In the genomic region with DNA sequence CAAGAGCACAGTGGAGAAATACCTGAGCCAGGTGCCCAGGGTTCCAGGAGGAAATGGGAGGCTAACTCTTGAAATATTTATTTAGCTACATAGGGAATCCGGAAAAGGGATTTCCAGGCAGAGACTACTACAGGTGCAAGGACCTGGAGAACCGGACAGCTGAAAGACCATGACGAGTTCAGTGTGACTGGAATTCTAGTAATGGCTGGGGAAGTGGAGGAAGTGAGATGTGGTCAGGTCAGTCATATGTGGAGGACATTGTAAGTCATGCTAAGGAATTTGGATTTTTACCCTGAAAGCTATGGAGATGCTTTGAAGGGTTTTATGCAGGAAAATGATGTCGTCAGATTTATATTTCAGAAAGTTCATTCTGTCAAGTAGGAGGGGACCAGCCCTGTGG, we compare ENCODE assay signal across 11 cellular contexts. TPM values are rescaled to one million over a fixed set of nuclear protein-coding genes. Genes with fewer than 3 reads are reported as not detected.
DNase-seq lines count a peak whose midpoint lies in the region; ATAC-seq and TF ChIP-seq lines count a peak whose summit lies in the region.
"Had no signal": no experiment of that assay in that cellular context is flagged by ENCODE, and none has a peak within 500 bp of the region (broad histone marks: within the 10 kb centered on the region; RNA-seq: fewer than 3 reads in every experiment).

No MANE protein-coding gene starts in this region.

- no peaks in the 10 kb centered on the region for H3K36me3 ChIP-seq in suprapubic skin
- H3K36me3 ChIP-seq: BE2C had no signal

- peaks cover 53% of the 10 kb centered on the region for H3K36me3 Mint-ChIP-seq in activated CD4-positive, alpha-beta T cell treated with anti-CD3 and anti-CD28 coated beads, Interleukin-2, amount 10 ng/mL, durations not matched to agents 7 days and 5 days (ENCODE audit: low read depth)
- H3K36me3 Mint-ChIP-seq in activated T-helper 1 cell treated with anti-CD3 and anti-CD28 coated beads, Interleukin-12 subunit alpha, Interleukin-12 subunit beta, Interleukin-2, Interleukin-4 antibody, amounts not matched to agents 30 ng/mL and 10 ng/mL and 1 ng/mL, durations not matched to agents 14 hours and 24 hours and 36 hours (ENCODE audit: low read depth), result peaks cover 36% of the 10 kb centered on the region
- H3K36me3 Mint-ChIP-seq in immature natural killer cell, result peaks cover 13% of the 10 kb centered on the region in 3 donors

- no peaks in the 10 kb centered on the region for H3K9me3 Mint-ChIP-seq in activated CD4-positive, alpha-beta T cell treated with anti-CD3 and anti-CD28 coated beads, Interleukin-2, amount 10 ng/mL, durations not matched to agents 7 days and 5 days
- no peaks in the 10 kb centered on the region for H3K9me3 Mint-ChIP-seq in activated T-helper 1 cell treated with anti-CD3 and anti-CD28 coated beads, Interleukin-12 subunit alpha, Interleukin-12 subunit beta, Interleukin-2, Interleukin-4 antibody, amounts not matched to agents 30 ng/mL and 10 ng/mL and 1 ng/mL, durations not matched to agents 14 hours and 24 hours and 36 hours
- H3K9me3 Mint-ChIP-seq in immature natural killer cell, result no peaks in the 10 kb centered on the region

- no peaks in the 10 kb centered on the region for H3K27me3 ChIP-seq in suprapubic skin
- H3K27me3 ChIP-seq: BE2C had no signal

- no peaks in the 10 kb centered on the region for H3K9me3 ChIP-seq in suprapubic skin
- H3K9me3 ChIP-seq: BE2C had no signal

- H3K27me3 Mint-ChIP-seq in activated CD4-positive, alpha-beta T cell treated with anti-CD3 and anti-CD28 coated beads, Interleukin-2, amount 10 ng/mL, durations not matched to agents 7 days and 5 days, result no peaks in the 10 kb centered on the region
- no peaks in the 10 kb centered on the region for H3K27me3 Mint-ChIP-seq in activated T-helper 1 cell treated with anti-CD3 and anti-CD28 coated beads, Interleukin-12 subunit alpha, Interleukin-12 subunit beta, Interleukin-2, Interleukin-4 antibody, amounts not matched to agents 30 ng/mL and 10 ng/mL and 1 ng/mL, durations not matched to agents 14 hours and 24 hours and 36 hours (ENCODE audit: insufficient read depth)
- H3K27me3 Mint-ChIP-seq in immature natural killer cell (ENCODE audit: low read depth in 3 of 3), result peaks cover 8 to 22% (median 13%) of the 10 kb centered on the region in 3 donors

- 66% methylated on average over 4 of the region's 4 CpGs for WGBS in suprapubic skin

- peak overlapping the region; percentile 78 for H3K4me3 ChIP-seq in suprapubic skin

- TF ChIP-seq CTCF in suprapubic skin (IDR thresholded peaks at IDR 0.05), result no peak

- intact Hi-C loops in activated T-helper 1 cell treated with anti-CD3 and anti-CD28 coated beads, Interleukin-12 subunit alpha, Interleukin-12 subunit beta, Interleukin-2, Interleukin-4 antibody, amounts not matched to agents 30 ng/mL and 10 ng/mL and 1 ng/mL, durations not matched to agents 14 hours and 24 hours and 36 hours (cut with micrococcal nuclease), result loop anchor here (5.0 to 10.0 kb wide), 2 partner anchors 305 to 942 kb away; partner anchors contain the start of gene PPIE

- H3K4me3 Mint-ChIP-seq in activated CD4-positive, alpha-beta T cell treated with anti-CD3 and anti-CD28 coated beads, Interleukin-2, amount 10 ng/mL, durations not matched to agents 7 days and 5 days, result peak overlapping the region; percentile 91
- peak overlapping the region; percentile 97 for H3K4me3 Mint-ChIP-seq in activated T-helper 1 cell treated with anti-CD3 and anti-CD28 coated beads, Interleukin-12 subunit alpha, Interleukin-12 subunit beta, Interleukin-2, Interleukin-4 antibody, amounts not matched to agents 30 ng/mL and 10 ng/mL and 1 ng/mL, durations not matched to agents 14 hours and 24 hours and 36 hours
- peak overlapping the region; percentile 85 to 99 (median 98) for H3K4me3 Mint-ChIP-seq in immature natural killer cell

- no peak for ATAC-seq in GM21423 (IDR thresholded peaks at IDR 0.05; ENCODE audit: unreplicated experiment)

- no peak for TF ChIP-seq POLR2A in suprapubic skin (IDR thresholded peaks at IDR 0.05)

- TF ChIP-seq EP300 in suprapubic skin (IDR thresholded peaks at IDR 0.05), result no peak

- CTCF ChIA-PET in activated CD4-positive, alpha-beta T cell treated with anti-CD3 and anti-CD28 coated beads, Interleukin-2, amount 10 ng/mL, durations not matched to agents 7 days and 5 days (lab: Charles Lee), result no interaction called here

- H3K27ac ChIP-seq in suprapubic skin, result no peak overlapping the region

- peak overlapping the region; percentile 100 for H3K27ac Mint-ChIP-seq in activated CD4-positive, alpha-beta T cell treated with anti-CD3 and anti-CD28 coated beads, Interleukin-2, amount 10 ng/mL, durations not matched to agents 7 days and 5 days
- peak overlapping the region; percentile 47 for H3K27ac Mint-ChIP-seq in activated T-helper 1 cell treated with anti-CD3 and anti-CD28 coated beads, Interleukin-12 subunit alpha, Interleukin-12 subunit beta, Interleukin-2, Interleukin-4 antibody, amounts not matched to agents 30 ng/mL and 10 ng/mL and 1 ng/mL, durations not matched to agents 14 hours and 24 hours and 36 hours
- H3K27ac Mint-ChIP-seq in immature natural killer cell, result peak overlapping the region; percentile 86 to 99 (median 96)

- POLR2A ChIA-PET in activated CD4-positive, alpha-beta T cell treated with anti-CD3 and anti-CD28 coated beads, Interleukin-2, amount 10 ng/mL, durations not matched to agents 7 days and 5 days (lab: Charles Lee), result interaction anchor here (0.5 to 0.6 kb wide), 3 partner anchors 26 to 87 kb away, joined by 3 read pairs; partner anchors contain the start of gene MFSD2A

- peaks cover 75% of the 10 kb centered on the region for H3K4me1 ChIP-seq in suprapubic skin
- H3K4me1 ChIP-seq: BE2C had no signal

- no peak for DNase-seq in activated CD4-positive, alpha-beta T cell treated with anti-CD3 and anti-CD28 coated beads, Interleukin-2, amount 10 ng/mL, durations not matched to agents 7 days and 5 days
- no peak for DNase-seq in activated CD4-positive, alpha-beta T cell treated with anti-CD3 and anti-CD28 coated beads, Interleukin-2, amount 50 U/mL, for 4 hours
- no peak for DNase-seq in activated T-helper 1 cell treated with anti-CD3 and anti-CD28 coated beads, Interleukin-12 subunit alpha, Interleukin-12 subunit beta, Interleukin-2, Interleukin-4 antibody, amounts not matched to agents 30 ng/mL and 10 ng/mL and 1 ng/mL, durations not matched to agents 14 hours and 24 hours and 36 hours (ENCODE audit: low spot score)
- DNase-seq in immature natural killer cell, result no peak
- no peak for DNase-seq in suprapubic skin (ENCODE audit: low spot score in 2 of 2)
- no peak for DNase-seq in mesenteric fat pad (ENCODE audit: low spot score)
- DNase-seq in NCI-H510A (lab: John Stamatoyannopoulos, UW), result no peak
- DNase-seq: BE2C, hypothalamus, SW 1271 had no signal

- peaks cover 65% of the 10 kb centered on the region for H3K4me1 Mint-ChIP-seq in activated CD4-positive, alpha-beta T cell treated with anti-CD3 and anti-CD28 coated beads, Interleukin-2, amount 10 ng/mL, durations not matched to agents 7 days and 5 days
- peaks cover 72% of the 10 kb centered on the region for H3K4me1 Mint-ChIP-seq in activated T-helper 1 cell treated with anti-CD3 and anti-CD28 coated beads, Interleukin-12 subunit alpha, Interleukin-12 subunit beta, Interleukin-2, Interleukin-4 antibody, amounts not matched to agents 30 ng/mL and 10 ng/mL and 1 ng/mL, durations not matched to agents 14 hours and 24 hours and 36 hours (ENCODE audit: low read depth)
- peaks cover 83 to 84% of the 10 kb centered on the region in 2 donors for H3K4me1 Mint-ChIP-seq in immature natural killer cell

RNA-seq across cellular contexts. Expression of gene CAP1, which starts 1.8 kb away (rescaled TPM):
- total RNA-seq in activated CD4-positive, alpha-beta T cell treated with anti-CD3 and anti-CD28 coated beads, Interleukin-2, amount 10 ng/mL, durations not matched to agents 7 days and 5 days, result 100 to 1,000 TPM; 740 to 752 TPM
- total RNA-seq in activated T-helper 1 cell treated with anti-CD3 and anti-CD28 coated beads, Interleukin-12 subunit alpha, Interleukin-12 subunit beta, Interleukin-2, Interleukin-4 antibody, amounts not matched to agents 30 ng/mL and 10 ng/mL and 1 ng/mL, durations not matched to agents 14 hours and 24 hours and 36 hours, result 421 and 435 TPM in 2 replicates
- polyA plus RNA-seq in immature natural killer cell, result 1,000 to 10,000 TPM in 1 of 3 donors, 100 to 1,000 TPM in 2; 766 to 1,293 (median 950) TPM
- total RNA-seq in suprapubic skin (100 to 1,000 TPM; 102 to 154 (median 123) TPM), mesenteric fat pad (381 TPM)

RNA-seq across cellular contexts. Expression of gene PPT1, which starts 54.7 kb away (rescaled TPM):
- 100 to 1,000 TPM in 1 of 2 experiments, 10 to 100 TPM in 1; 93.8 to 112 TPM for total RNA-seq in activated CD4-positive, alpha-beta T cell treated with anti-CD3 and anti-CD28 coated beads, Interleukin-2, amount 10 ng/mL, durations not matched to agents 7 days and 5 days
- total RNA-seq in activated T-helper 1 cell treated with anti-CD3 and anti-CD28 coated beads, Interleukin-12 subunit alpha, Interleukin-12 subunit beta, Interleukin-2, Interleukin-4 antibody, amounts not matched to agents 30 ng/mL and 10 ng/mL and 1 ng/mL, durations not matched to agents 14 hours and 24 hours and 36 hours, result 101 and 110 TPM in 2 replicates
- polyA plus RNA-seq in immature natural killer cell, result 100 to 1,000 TPM in 2 of 3 donors, 10 to 100 TPM in 1; 76.2 to 160 (median 128) TPM
- total RNA-seq in suprapubic skin (10 to 100 TPM; 33.5 to 57.7 (median 42.6) TPM), mesenteric fat pad (94.0 TPM)

Comparison
In these comparisons a context has a peak if more than half of its experiments do, and no peak if none do; other contexts are left out.
1. H3K27ac Mint-ChIP-seq: peak in every context shown above with its lines; median percentile 100 in activated CD4-positive, alpha-beta T cell treated with anti-CD3 and anti-CD28 coated beads, Interleukin-2, amount 10 ng/mL, durations not matched to agents 7 days and 5 days; 96 in immature natural killer cell; 47 in activated T-helper 1 cell treated with anti-CD3 and anti-CD28 coated beads, Interleukin-12 subunit alpha, Interleukin-12 subunit beta, Interleukin-2, Interleukin-4 antibody, amounts not matched to agents 30 ng/mL and 10 ng/mL and 1 ng/mL, durations not matched to agents 14 hours and 24 hours and 36 hours.